In the genomic region with DNA sequence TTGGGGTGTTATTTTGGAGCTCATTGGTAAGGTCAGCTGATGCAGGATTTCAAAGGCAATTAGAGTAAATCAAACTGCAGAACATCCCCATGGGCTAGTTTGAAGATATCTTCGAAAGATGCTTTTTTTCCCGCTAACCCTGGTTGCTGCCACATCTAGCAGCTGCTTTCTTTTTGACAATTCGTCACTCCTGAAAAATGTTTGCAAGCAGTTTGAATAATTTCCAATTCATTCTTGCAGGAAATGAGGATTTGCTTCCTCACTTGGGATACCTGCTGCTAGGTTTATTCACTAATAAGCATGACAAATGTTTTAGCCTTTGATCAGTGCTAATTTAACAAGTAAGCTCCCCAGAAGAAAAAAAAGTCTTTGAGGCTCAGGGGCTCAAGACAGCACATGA, we compare ENCODE assay signal across 1 cellular context.
TF ChIP-seq lines count a peak whose summit lies in the region.

No MANE protein-coding gene starts in this region.

TF ChIP-seq in H1, 55 proteins besides CTCF, POLR2A, EP300 and RAD21:
- no peak for TF ChIP-seq CBX5 (IDR thresholded peaks at IDR 0.05; ENCODE audit: low read depth, low read length)
- no peak for TF ChIP-seq PHF8 (conservative IDR thresholded peaks at IDR 0.05; ENCODE audit: low read depth, low read length)
- TF ChIP-seq, protein P1, sequence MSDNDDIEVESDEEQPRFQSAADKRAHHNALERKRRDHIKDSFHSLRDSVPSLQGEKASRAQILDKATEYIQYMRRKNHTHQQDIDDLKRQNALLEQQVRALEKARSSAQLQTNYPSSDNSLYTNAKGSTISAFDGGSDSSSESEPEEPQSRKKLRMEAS (IDR thresholded peaks at IDR 0.05): no peak
- TF ChIP-seq TEAD4 (IDR thresholded peaks at IDR 0.05; ENCODE audit: low read depth, low read length): no peak
- TF ChIP-seq, protein P2, sequence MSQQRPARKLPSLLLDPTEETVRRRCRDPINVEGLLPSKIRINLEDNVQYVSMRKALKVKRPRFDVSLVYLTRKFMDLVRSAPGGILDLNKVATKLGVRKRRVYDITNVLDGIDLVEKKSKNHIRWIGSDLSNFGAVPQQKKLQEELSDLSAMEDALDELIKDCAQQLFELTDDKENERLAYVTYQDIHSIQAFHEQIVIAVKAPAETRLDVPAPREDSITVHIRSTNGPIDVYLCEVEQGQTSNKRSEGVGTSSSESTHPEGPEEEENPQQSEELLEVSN (IDR thresholded peaks at IDR 0.05): peak; percentile 72
- TF ChIP-seq SAP30 (IDR thresholded peaks at IDR 0.05; ENCODE audit: insufficient read depth, insufficient replicate concordance, low read length): no peak
- TF ChIP-seq, protein P3, sequence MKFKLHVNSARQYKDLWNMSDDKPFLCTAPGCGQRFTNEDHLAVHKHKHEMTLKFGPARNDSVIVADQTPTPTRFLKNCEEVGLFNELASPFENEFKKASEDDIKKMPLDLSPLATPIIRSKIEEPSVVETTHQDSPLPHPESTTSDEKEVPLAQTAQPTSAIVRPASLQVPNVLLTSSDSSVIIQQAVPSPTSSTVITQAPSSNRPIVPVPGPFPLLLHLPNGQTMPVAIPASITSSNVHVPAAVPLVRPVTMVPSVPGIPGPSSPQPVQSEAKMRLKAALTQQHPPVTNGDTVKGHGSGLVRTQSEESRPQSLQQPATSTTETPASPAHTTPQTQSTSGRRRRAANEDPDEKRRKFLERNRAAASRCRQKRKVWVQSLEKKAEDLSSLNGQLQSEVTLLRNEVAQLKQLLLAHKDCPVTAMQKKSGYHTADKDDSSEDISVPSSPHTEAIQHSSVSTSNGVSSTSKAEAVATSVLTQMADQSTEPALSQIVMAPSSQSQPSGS (IDR thresholded peaks at IDR 0.05; ENCODE audit: low read length): 0 out of 2 replicates have a peak, but pooled peaks have one; percentile 66
- no peak for TF ChIP-seq CHD2 (IDR thresholded peaks at IDR 0.05; ENCODE audit: low read length)
- no peak for TF ChIP-seq MAFK (IDR thresholded peaks at IDR 0.05; ENCODE audit: low read depth, low read length)
- no peak for TF ChIP-seq SUZ12 (IDR thresholded peaks at IDR 0.05; ENCODE audit: low read length)
- no peak for TF ChIP-seq CREB1 (IDR thresholded peaks at IDR 0.05)
- TF ChIP-seq RXRA (IDR thresholded peaks at IDR 0.05; ENCODE audit: insufficient read depth, low read depth, low read length): no peak
- no peak for TF ChIP-seq BRCA1 (IDR thresholded peaks at IDR 0.05; ENCODE audit: low read depth, low read length)
- no peak for TF ChIP-seq ZNF274 (IDR thresholded peaks at IDR 0.05; ENCODE audit: borderline replicate concordance, extremely low read depth, low read length)
- no peak for TF ChIP-seq FOSL1 (IDR thresholded peaks at IDR 0.05; ENCODE audit: insufficient read depth, low read depth, low read length)
- no peak for TF ChIP-seq RFX5 (IDR thresholded peaks at IDR 0.05; ENCODE audit: borderline replicate concordance, low read depth, low read length)
- no peak for TF ChIP-seq HDAC6 (IDR thresholded peaks at IDR 0.05; ENCODE audit: low read depth, low read length)
- no peak for TF ChIP-seq NRF1 (IDR thresholded peaks at IDR 0.05; ENCODE audit: low read depth, low read length)
- no peak for TF ChIP-seq RBBP5 (IDR thresholded peaks at IDR 0.05; ENCODE audit: borderline replicate concordance, low read depth, low read length)
- TF ChIP-seq POLR2AphosphoS5 (IDR thresholded peaks at IDR 0.05; ENCODE audit: low read depth, low read length): no peak
- 0 out of 2 replicates have a peak, but pooled peaks have one; percentile 36 for TF ChIP-seq JUN (IDR thresholded peaks at IDR 0.05; ENCODE audit: low read depth, low read length)
- TF ChIP-seq GABPA (IDR thresholded peaks at IDR 0.05; ENCODE audit: borderline replicate concordance, insufficient read depth, low read length): no peak
- no peak for TF ChIP-seq ASH2L (IDR thresholded peaks at IDR 0.05; ENCODE audit: low read length)
- TF ChIP-seq JUND (IDR thresholded peaks at IDR 0.05; ENCODE audit: low read length): peak; percentile 83
- TF ChIP-seq KDM4A (IDR thresholded peaks at IDR 0.05; ENCODE audit: low read depth, low read length, severe bottlenecking): no peak
- no peak for TF ChIP-seq CTBP2 (IDR thresholded peaks at IDR 0.05; ENCODE audit: borderline replicate concordance, insufficient read depth, insufficient read length, low read length)
- TF ChIP-seq GTF2F1 (IDR thresholded peaks at IDR 0.05; ENCODE audit: borderline replicate concordance, low read depth, low read length): no peak
- TF ChIP-seq SRF (IDR thresholded peaks at IDR 0.05; ENCODE audit: low read depth, low read length): no peak
- no peak for TF ChIP-seq EZH2 (IDR thresholded peaks at IDR 0.05; ENCODE audit: low read depth, low read length, severe bottlenecking)
- TF ChIP-seq TAF7 (optimal IDR thresholded peaks at IDR 0.05; ENCODE audit: borderline replicate concordance, low read depth, low read length): no peak
- no peak for TF ChIP-seq SIX5 (IDR thresholded peaks at IDR 0.05; ENCODE audit: low read depth, low read length)
- TF ChIP-seq KDM1A (IDR thresholded peaks at IDR 0.05; ENCODE audit: borderline replicate concordance, low read length): no peak
- peak in 1 of 2 experiments; percentile 52 for TF ChIP-seq BCL11A (IDR thresholded peaks at IDR 0.05; ENCODE audit: low read depth in 2 of 2, low read length in 2 of 2)
- TF ChIP-seq CBX8 (IDR thresholded peaks at IDR 0.05; ENCODE audit: borderline replicate concordance, low read depth, low read length): no peak
- 0 out of 2 replicates have a peak, but pooled peaks have one; percentile 52 for TF ChIP-seq TCF12 (IDR thresholded peaks at IDR 0.05; ENCODE audit: low read depth, low read length)
- peak; percentile 56 for TF ChIP-seq NANOG (IDR thresholded peaks at IDR 0.05; ENCODE audit: insufficient read depth, low read depth, low read length, poor library complexity, severe bottlenecking)
- TF ChIP-seq, protein P4, sequence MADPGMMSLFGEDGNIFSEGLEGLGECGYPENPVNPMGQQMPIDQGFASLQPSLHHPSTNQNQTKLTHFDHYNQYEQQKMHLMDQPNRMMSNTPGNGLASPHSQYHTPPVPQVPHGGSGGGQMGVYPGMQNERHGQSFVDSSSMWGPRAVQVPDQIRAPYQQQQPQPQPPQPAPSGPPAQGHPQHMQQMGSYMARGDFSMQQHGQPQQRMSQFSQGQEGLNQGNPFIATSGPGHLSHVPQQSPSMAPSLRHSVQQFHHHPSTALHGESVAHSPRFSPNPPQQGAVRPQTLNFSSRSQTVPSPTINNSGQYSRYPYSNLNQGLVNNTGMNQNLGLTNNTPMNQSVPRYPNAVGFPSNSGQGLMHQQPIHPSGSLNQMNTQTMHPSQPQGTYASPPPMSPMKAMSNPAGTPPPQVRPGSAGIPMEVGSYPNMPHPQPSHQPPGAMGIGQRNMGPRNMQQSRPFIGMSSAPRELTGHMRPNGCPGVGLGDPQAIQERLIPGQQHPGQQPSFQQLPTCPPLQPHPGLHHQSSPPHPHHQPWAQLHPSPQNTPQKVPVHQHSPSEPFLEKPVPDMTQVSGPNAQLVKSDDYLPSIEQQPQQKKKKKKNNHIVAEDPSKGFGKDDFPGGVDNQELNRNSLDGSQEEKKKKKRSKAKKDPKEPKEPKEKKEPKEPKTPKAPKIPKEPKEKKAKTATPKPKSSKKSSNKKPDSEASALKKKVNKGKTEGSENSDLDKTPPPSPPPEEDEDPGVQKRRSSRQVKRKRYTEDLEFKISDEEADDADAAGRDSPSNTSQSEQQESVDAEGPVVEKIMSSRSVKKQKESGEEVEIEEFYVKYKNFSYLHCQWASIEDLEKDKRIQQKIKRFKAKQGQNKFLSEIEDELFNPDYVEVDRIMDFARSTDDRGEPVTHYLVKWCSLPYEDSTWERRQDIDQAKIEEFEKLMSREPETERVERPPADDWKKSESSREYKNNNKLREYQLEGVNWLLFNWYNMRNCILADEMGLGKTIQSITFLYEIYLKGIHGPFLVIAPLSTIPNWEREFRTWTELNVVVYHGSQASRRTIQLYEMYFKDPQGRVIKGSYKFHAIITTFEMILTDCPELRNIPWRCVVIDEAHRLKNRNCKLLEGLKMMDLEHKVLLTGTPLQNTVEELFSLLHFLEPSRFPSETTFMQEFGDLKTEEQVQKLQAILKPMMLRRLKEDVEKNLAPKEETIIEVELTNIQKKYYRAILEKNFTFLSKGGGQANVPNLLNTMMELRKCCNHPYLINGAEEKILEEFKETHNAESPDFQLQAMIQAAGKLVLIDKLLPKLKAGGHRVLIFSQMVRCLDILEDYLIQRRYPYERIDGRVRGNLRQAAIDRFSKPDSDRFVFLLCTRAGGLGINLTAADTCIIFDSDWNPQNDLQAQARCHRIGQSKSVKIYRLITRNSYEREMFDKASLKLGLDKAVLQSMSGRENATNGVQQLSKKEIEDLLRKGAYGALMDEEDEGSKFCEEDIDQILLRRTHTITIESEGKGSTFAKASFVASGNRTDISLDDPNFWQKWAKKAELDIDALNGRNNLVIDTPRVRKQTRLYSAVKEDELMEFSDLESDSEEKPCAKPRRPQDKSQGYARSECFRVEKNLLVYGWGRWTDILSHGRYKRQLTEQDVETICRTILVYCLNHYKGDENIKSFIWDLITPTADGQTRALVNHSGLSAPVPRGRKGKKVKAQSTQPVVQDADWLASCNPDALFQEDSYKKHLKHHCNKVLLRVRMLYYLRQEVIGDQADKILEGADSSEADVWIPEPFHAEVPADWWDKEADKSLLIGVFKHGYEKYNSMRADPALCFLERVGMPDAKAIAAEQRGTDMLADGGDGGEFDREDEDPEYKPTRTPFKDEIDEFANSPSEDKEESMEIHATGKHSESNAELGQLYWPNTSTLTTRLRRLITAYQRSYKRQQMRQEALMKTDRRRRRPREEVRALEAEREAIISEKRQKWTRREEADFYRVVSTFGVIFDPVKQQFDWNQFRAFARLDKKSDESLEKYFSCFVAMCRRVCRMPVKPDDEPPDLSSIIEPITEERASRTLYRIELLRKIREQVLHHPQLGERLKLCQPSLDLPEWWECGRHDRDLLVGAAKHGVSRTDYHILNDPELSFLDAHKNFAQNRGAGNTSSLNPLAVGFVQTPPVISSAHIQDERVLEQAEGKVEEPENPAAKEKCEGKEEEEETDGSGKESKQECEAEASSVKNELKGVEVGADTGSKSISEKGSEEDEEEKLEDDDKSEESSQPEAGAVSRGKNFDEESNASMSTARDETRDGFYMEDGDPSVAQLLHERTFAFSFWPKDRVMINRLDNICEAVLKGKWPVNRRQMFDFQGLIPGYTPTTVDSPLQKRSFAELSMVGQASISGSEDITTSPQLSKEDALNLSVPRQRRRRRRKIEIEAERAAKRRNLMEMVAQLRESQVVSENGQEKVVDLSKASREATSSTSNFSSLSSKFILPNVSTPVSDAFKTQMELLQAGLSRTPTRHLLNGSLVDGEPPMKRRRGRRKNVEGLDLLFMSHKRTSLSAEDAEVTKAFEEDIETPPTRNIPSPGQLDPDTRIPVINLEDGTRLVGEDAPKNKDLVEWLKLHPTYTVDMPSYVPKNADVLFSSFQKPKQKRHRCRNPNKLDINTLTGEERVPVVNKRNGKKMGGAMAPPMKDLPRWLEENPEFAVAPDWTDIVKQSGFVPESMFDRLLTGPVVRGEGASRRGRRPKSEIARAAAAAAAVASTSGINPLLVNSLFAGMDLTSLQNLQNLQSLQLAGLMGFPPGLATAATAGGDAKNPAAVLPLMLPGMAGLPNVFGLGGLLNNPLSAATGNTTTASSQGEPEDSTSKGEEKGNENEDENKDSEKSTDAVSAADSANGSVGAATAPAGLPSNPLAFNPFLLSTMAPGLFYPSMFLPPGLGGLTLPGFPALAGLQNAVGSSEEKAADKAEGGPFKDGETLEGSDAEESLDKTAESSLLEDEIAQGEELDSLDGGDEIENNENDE (IDR thresholded peaks at IDR 0.05; ENCODE audit: insufficient replicate concordance, low read length): peak; percentile 64
- TF ChIP-seq BACH1 (IDR thresholded peaks at IDR 0.05; ENCODE audit: low read length): no peak
- TF ChIP-seq POU5F1 (IDR thresholded peaks at IDR 0.05; ENCODE audit: low read depth, low read length): 0 out of 2 replicates have a peak, but pooled peaks have one; percentile 36
- TF ChIP-seq TAF1 (IDR thresholded peaks at IDR 0.05; ENCODE audit: low read depth, low read length): no peak
- no peak for TF ChIP-seq SP2 (IDR thresholded peaks at IDR 0.05; ENCODE audit: low read length)
- TF ChIP-seq SIRT6 (IDR thresholded peaks at IDR 0.05; ENCODE audit: low read length): no peak
- TF ChIP-seq HDAC2 (IDR thresholded peaks at IDR 0.05; ENCODE audit: borderline replicate concordance in 1 of 2, low read depth in 2 of 2, low read length in 2 of 2): 0 out of 4 replicates have a peak, but pooled peaks of 1 of the 2 experiments have one; percentile 60
- TF ChIP-seq, protein P5, sequence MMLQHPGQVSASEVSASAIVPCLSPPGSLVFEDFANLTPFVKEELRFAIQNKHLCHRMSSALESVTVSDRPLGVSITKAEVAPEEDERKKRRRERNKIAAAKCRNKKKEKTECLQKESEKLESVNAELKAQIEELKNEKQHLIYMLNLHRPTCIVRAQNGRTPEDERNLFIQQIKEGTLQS (IDR thresholded peaks at IDR 0.05; ENCODE audit: insufficient read depth, low read depth, low read length): no peak
- TF ChIP-seq, protein P6, sequence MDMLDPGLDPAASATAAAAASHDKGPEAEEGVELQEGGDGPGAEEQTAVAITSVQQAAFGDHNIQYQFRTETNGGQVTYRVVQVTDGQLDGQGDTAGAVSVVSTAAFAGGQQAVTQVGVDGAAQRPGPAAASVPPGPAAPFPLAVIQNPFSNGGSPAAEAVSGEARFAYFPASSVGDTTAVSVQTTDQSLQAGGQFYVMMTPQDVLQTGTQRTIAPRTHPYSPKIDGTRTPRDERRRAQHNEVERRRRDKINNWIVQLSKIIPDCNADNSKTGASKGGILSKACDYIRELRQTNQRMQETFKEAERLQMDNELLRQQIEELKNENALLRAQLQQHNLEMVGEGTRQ (IDR thresholded peaks at IDR 0.05; ENCODE audit: low read length): no peak
- TF ChIP-seq SIN3A (conservative IDR thresholded peaks at IDR 0.05 in 1 of 2, IDR thresholded peaks at IDR 0.05 in 1 of 2; ENCODE audit: low read depth in 1 of 2, low read length in 2 of 2): no peak
- TF ChIP-seq KDM5A (IDR thresholded peaks at IDR 0.05; ENCODE audit: low read length): no peak
- peak; percentile 31; the same call in 1 of the 2 replicates for TF ChIP-seq SP1 (IDR thresholded peaks at IDR 0.05; ENCODE audit: low read depth, low read length)
- no peak for TF ChIP-seq CHD1 (IDR thresholded peaks at IDR 0.05; ENCODE audit: low read depth, low read length)
- no peak for TF ChIP-seq SP4 (IDR thresholded peaks at IDR 0.05; ENCODE audit: low read length)
- 0 out of 2 replicates have a peak, but pooled peaks have one; percentile 15 for TF ChIP-seq EGR1 (IDR thresholded peaks at IDR 0.05; ENCODE audit: borderline replicate concordance, low read depth, low read length)
- TF ChIP-seq CEBPB (IDR thresholded peaks at IDR 0.05; ENCODE audit: low read depth, low read length): no peak
- no peak for TF ChIP-seq YY1 (IDR thresholded peaks at IDR 0.05; ENCODE audit: low read depth, low read length)
- no peak for TF ChIP-seq RNF2 (IDR thresholded peaks at IDR 0.05; ENCODE audit: borderline replicate concordance, low read depth, low read length, missing control alignments, poor library complexity, severe bottlenecking)
- TF ChIP-seq TBP (IDR thresholded peaks at IDR 0.05; ENCODE audit: low read depth, low read length): no peak
